In the genomic region with DNA sequence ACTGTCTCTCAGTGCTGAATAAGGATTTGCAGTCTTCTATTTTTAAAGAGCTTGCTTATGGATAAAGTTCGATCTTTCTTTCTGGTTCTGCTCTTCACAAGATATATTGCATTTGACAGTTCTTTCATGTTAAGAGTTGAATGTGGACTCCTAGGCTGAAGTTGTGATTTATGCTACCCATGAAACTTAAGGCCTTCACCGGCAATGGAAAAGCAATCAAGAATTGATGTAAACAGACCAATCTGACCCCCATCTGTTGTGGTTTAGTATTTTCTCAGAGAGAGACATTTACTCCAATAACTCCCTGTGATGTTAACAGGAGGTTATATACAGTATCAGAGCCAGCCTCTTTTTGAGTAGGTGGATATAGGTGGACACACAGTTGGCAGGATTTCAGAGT, we compare ENCODE assay signal across 29 cellular contexts.
"Had no signal": no experiment of that assay in that cellular context is flagged by ENCODE, and none has a peak within 500 bp of the region (broad histone marks: within the 10 kb centered on the region; RNA-seq: fewer than 3 reads in every experiment).

No MANE protein-coding gene starts in this region.

- H3K4me1 Mint-ChIP-seq: naive thymus-derived CD8-positive, alpha-beta T cell; neural progenitor cell; stimulated activated naive B cell treated with anti-CD40 and anti-IgM and Interleukin-4, amounts not matched to agents 10 μg/mL and 1 μg/mL and 100 μg/mL, for 72 hours had no signal

- H3K36me3 Mint-ChIP-seq: neural progenitor cell; stimulated activated naive B cell treated with anti-CD40 and anti-IgM and Interleukin-4, amounts not matched to agents 10 μg/mL and 1 μg/mL and 100 μg/mL, for 72 hours had no signal

- H3K27ac ChIP-seq: lower lobe of right lung, neural progenitor cell, neutrophil, prostate gland, skin epidermis, stomach, testis, thyroid gland, transverse colon, upper lobe of left lung had no signal

- FAIRE-seq: kidney, urothelium cell line had no signal

- H3K36me3 ChIP-seq: lower lobe of right lung, neural progenitor cell, neutrophil, prostate gland, stomach, thyroid gland, transverse colon, upper lobe of left lung had no signal

- H3K27ac Mint-ChIP-seq: naive thymus-derived CD8-positive, alpha-beta T cell; nephron progenitor cell; neural progenitor cell; stimulated activated naive B cell treated with anti-CD40 and anti-IgM and Interleukin-4, amounts not matched to agents 10 μg/mL and 1 μg/mL and 100 μg/mL, for 72 hours had no signal

- H3K4me3 Mint-ChIP-seq: naive thymus-derived CD8-positive, alpha-beta T cell; nephron progenitor cell; neural progenitor cell; stimulated activated naive B cell treated with anti-CD40 and anti-IgM and Interleukin-4, amounts not matched to agents 10 μg/mL and 1 μg/mL and 100 μg/mL, for 72 hours had no signal

- DNase-seq: hippocampal formation; kidney; left colon; left ventricle myocardium superior; lower lobe of right lung; mammary epithelial cell; mesenchymal stem cell; naive thymus-derived CD8-positive, alpha-beta T cell; nephron progenitor cell; occipital lobe; retina; right cardiac atrium; stimulated activated CD4-positive, alpha-beta T cell treated with anti-CD3 and anti-CD28 coated beads, Interleukin-12 subunit alpha, Interleukin-12 subunit beta, amount 100 ng/mL, for 4 hours; stimulated activated CD4-positive, alpha-beta T cell treated with anti-CD3 and anti-CD28 coated beads, Interleukin-15, amount 100 ng/mL, for 24 hours; stimulated activated CD4-positive, alpha-beta T cell treated with anti-CD3 and anti-CD28 coated beads, Interleukin-2, amount 100 ng/mL, for 24 hours; stimulated activated CD4-positive, alpha-beta T cell treated with anti-CD3 and anti-CD28 coated beads, Interleukin-4, amount 100 ng/mL, for 1 hour; stimulated activated naive B cell treated with anti-CD40 and anti-IgM and Interleukin-4, amounts not matched to agents 10 μg/mL and 1 μg/mL and 100 μg/mL, for 72 hours; stimulated activated naive CD8-positive, alpha-beta T cell treated with anti-CD3 and anti-CD28 coated beads, Interleukin-15, Interleukin-2, amounts not matched to agents 100 U/mL and 50 U/mL, for 24 hours; stomach; testis; thyroid gland; transverse colon; upper lobe of left lung had no signal

- H3K9me3 Mint-ChIP-seq: neural progenitor cell had no signal

- H3K9me3 ChIP-seq: lower lobe of right lung, neutrophil, prostate gland, testis, thyroid gland, transverse colon, upper lobe of left lung had no signal

- H3K27me3 ChIP-seq: neural progenitor cell, neutrophil, stomach, testis, thyroid gland, transverse colon, upper lobe of left lung had no signal

- H3K27me3 Mint-ChIP-seq: stimulated activated naive B cell treated with anti-CD40 and anti-IgM and Interleukin-4, amounts not matched to agents 10 μg/mL and 1 μg/mL and 100 μg/mL, for 72 hours had no signal

- ATAC-seq: left colon; left ventricle myocardium superior; lower lobe of right lung; naive thymus-derived CD8-positive, alpha-beta T cell; right cardiac atrium; sciatic nerve; stimulated activated naive B cell treated with anti-CD40 and anti-IgM and Interleukin-4, amounts not matched to agents 10 μg/mL and 1 μg/mL and 100 μg/mL, for 72 hours; stimulated activated naive CD8-positive, alpha-beta T cell treated with anti-CD3 and anti-CD28 coated beads, Interleukin-15, Interleukin-2, amounts not matched to agents 100 U/mL and 50 U/mL, for 24 hours had no signal

- H3K4me1 ChIP-seq: lower lobe of right lung, neural progenitor cell, prostate gland, stomach, testis, thyroid gland, transverse colon, upper lobe of left lung had no signal

- H3K4me3 ChIP-seq: lower lobe of right lung, neural progenitor cell, prostate gland, skin epidermis, stomach, testis, thyroid gland, transverse colon, upper lobe of left lung had no signal
